Comparison of ENCODE assay signal across 9 cellular contexts in genomic region chr2:152755029-152755428, GRCh38. TPM values are rescaled to one million over a fixed set of nuclear protein-coding genes. Genes with fewer than 3 reads are reported as not detected.
DNase-seq lines count a peak whose midpoint lies in the region; ATAC-seq and TF ChIP-seq lines count a peak whose summit lies in the region.
"Had no signal": no experiment of that assay in that cellular context is flagged by ENCODE, and none has a peak within 500 bp of the region (broad histone marks: within the 10 kb centered on the region; RNA-seq: fewer than 3 reads in every experiment).

No MANE protein-coding gene starts in this region.

- H3K27me3 ChIP-seq in right cardiac atrium (ENCODE audit: control insufficient read depth, insufficient read depth) (no peaks in the 10 kb centered on the region), heart left ventricle (no peaks in the 10 kb centered on the region), RWPE2 (ENCODE audit: insufficient read depth, poor library complexity, severe bottlenecking) (no peaks in the 10 kb centered on the region), uterus (no peaks in the 10 kb centered on the region)

- no peak overlapping the region for H3K4me3 ChIP-seq in right cardiac atrium (ENCODE audit: low read length)
- H3K4me3 ChIP-seq in heart left ventricle: no peak overlapping the region
- no peak overlapping the region for H3K4me3 ChIP-seq in RWPE2 (ENCODE audit: severe bottlenecking)
- no peak overlapping the region for H3K4me3 ChIP-seq in foreskin fibroblast (ENCODE audit: low read depth in 1 of 2, low read length in 2 of 2)
- no peak overlapping the region for H3K4me3 ChIP-seq in uterus

- TF ChIP-seq POLR2A in heart left ventricle (IDR thresholded peaks at IDR 0.05): no peak
- TF ChIP-seq POLR2A in uterus (IDR thresholded peaks at IDR 0.05): no peak

- H3K9me3 ChIP-seq in right cardiac atrium (ENCODE audit: control insufficient read depth, low read length) (no peaks in the 10 kb centered on the region), heart left ventricle (no peaks in the 10 kb centered on the region), RWPE2 (ENCODE audit: severe bottlenecking) (no peaks in the 10 kb centered on the region), uterus (no peaks in the 10 kb centered on the region)

- 88% methylated on average over 13 of the region's 13 CpGs for WGBS in right cardiac atrium
- WGBS in heart left ventricle, 4 donors: 81 to 91% (median 83%) methylated on average over 13 of the region's 13 CpGs

- H3K4me1 ChIP-seq in right cardiac atrium (ENCODE audit: control insufficient read depth, insufficient read depth, low read length): no peaks in the 10 kb centered on the region
- no peaks in the 10 kb centered on the region for H3K4me1 ChIP-seq in heart left ventricle
- no peaks in the 10 kb centered on the region for H3K4me1 ChIP-seq in RWPE2 (ENCODE audit: insufficient read depth, poor library complexity, severe bottlenecking)
- no peaks in the 10 kb centered on the region for H3K4me1 ChIP-seq in uterus

- DNase-seq in right cardiac atrium (peak in 2 of 3 donors; percentile 45 to 59), heart left ventricle (no peak), RWPE2 (ENCODE audit: low spot score) (no peak), foreskin fibroblast (no peak), uterus (peak in 1 of 2 donors; percentile 43), sciatic nerve (ENCODE audit: low spot score) (no peak), T1000 (lab: John Stamatoyannopoulos, UW) (no peak)
- DNase-seq: NCI-H1105 had no signal

- TF ChIP-seq CTCF in heart left ventricle (IDR thresholded peaks at IDR 0.05): peak in 5 of 12 donors; percentile 8 to 33 (median 22)
- TF ChIP-seq CTCF in RWPE2 (IDR thresholded peaks at IDR 0.05; ENCODE audit: poor library complexity, severe bottlenecking): peak; percentile 44
- peak; percentile 29 for TF ChIP-seq CTCF in foreskin fibroblast (IDR thresholded peaks at IDR 0.05; ENCODE audit: low read depth, low read length)
- TF ChIP-seq CTCF in uterus (IDR thresholded peaks at IDR 0.05): peak in 3 of 4 experiments; percentile 11 to 13 (median 12)

- no peak for ATAC-seq in right cardiac atrium
- ATAC-seq in heart left ventricle: no peak
- ATAC-seq in RWPE2 (ENCODE audit: low read depth): no peak
- no peak for ATAC-seq in GM21576 (IDR thresholded peaks at IDR 0.05; ENCODE audit: unreplicated experiment)
- ATAC-seq in sciatic nerve: no peak

- H3K36me3 ChIP-seq in heart left ventricle (peaks cover 0 to 63% (median 20%) of the 10 kb centered on the region in 9 donors), RWPE2 (ENCODE audit: low read depth) (peaks cover 76% of the 10 kb centered on the region), uterus (no peaks in the 10 kb centered on the region)

- H3K27ac ChIP-seq in right cardiac atrium (ENCODE audit: low read length): no peak overlapping the region
- H3K27ac ChIP-seq in heart left ventricle: no peak overlapping the region
- no peak overlapping the region for H3K27ac ChIP-seq in RWPE2 (ENCODE audit: poor library complexity, severe bottlenecking)
- H3K27ac ChIP-seq in uterus: no peak overlapping the region

- intact Hi-C loops in right cardiac atrium (cut with DNase I): no loop called here
- intact Hi-C loops in heart left ventricle (cut with DNase I): no loop called here
- intact Hi-C loops in uterus (cut with DNase I; ENCODE audit: low total_unique reads): no loop called here
- intact Hi-C loops in sciatic nerve (cut with DNase I): no loop called here

RNA-seq across cellular contexts. Expression of gene ARL6IP6, which starts 36.6 kb away (rescaled TPM):
- 10 to 100 TPM in 1 of 4 donors, 1 to 10 TPM in 3; 6.6 to 10.3 (median 8.6) TPM for total RNA-seq in right cardiac atrium
- 6.4 TPM for polyA plus RNA-seq in right cardiac atrium
- 1 to 10 TPM; 4.9 to 9.6 (median 6.4) TPM for total RNA-seq in heart left ventricle
- polyA plus RNA-seq in heart left ventricle: 1 to 10 TPM; 3.8 to 5.5 TPM
- total RNA-seq in uterus: 10 to 100 TPM in 3 of 4 donors, 1 to 10 TPM in 1; 8.7 to 47.1 (median 22.8) TPM
- total RNA-seq in sciatic nerve: 17.5 TPM

RNA-seq across cellular contexts. Expression of gene PRPF40A, which starts 37.8 kb away (rescaled TPM):
- total RNA-seq in right cardiac atrium: 10 to 100 TPM; 34.3 to 51.7 (median 37.4) TPM
- 11.5 TPM for polyA plus RNA-seq in right cardiac atrium
- 10 to 100 TPM; 30.7 to 53.5 (median 36.4) TPM for total RNA-seq in heart left ventricle
- polyA plus RNA-seq in heart left ventricle: 10 to 100 TPM in 1 of 2 donors, 1 to 10 TPM in 1; 9.8 to 27.5 TPM
- total RNA-seq in uterus: 100 to 1,000 TPM in 1 of 4 donors, 10 to 100 TPM in 3; 69.1 to 151 (median 85.3) TPM
- 88.8 TPM for total RNA-seq in sciatic nerve

Comparison
In these comparisons a context has a peak if more than half of its experiments do, and no peak if none do; other contexts are left out.
1. DNase-seq: peak in right cardiac atrium (2 of 3); none in heart left ventricle (0 of 5), RWPE2 (single experiment), foreskin fibroblast (0 of 2), sciatic nerve (single experiment) and T1000 (single experiment).